8 cellular contexts compared by ENCODE assay signal in genomic region chr12:121806556-121807308, GRCh38. TPM values are rescaled to one million over a fixed set of nuclear protein-coding genes. Genes with fewer than 3 reads are reported as not detected.
A peak's percentile ranks its signal among the peaks of the same experiment; 100 is the strongest.
DNase-seq lines count a peak whose midpoint lies in the region; ATAC-seq and TF ChIP-seq lines count a peak whose summit lies in the region.

No MANE protein-coding gene starts in this region.

- no peak for ATAC-seq in body of pancreas
- no peak for ATAC-seq in lung (ENCODE audit: insufficient read depth, low FRiP score)
- ATAC-seq in upper lobe of left lung (ENCODE audit: low FRiP score in 2 of 2) = no peak
- ATAC-seq in HG03108 (IDR thresholded peaks at IDR 0.05; ENCODE audit: unreplicated experiment) = no peak
- ATAC-seq in GM21528 (IDR thresholded peaks at IDR 0.05; ENCODE audit: low FRiP score, unreplicated experiment) = no peak

- no peaks in the 10 kb centered on the region for H3K27me3 ChIP-seq in HUES6 (ENCODE audit: control insufficient read depth, insufficient read depth, low read length)
- no peaks in the 10 kb centered on the region for H3K27me3 ChIP-seq in body of pancreas
- H3K27me3 ChIP-seq in lung (ENCODE audit: control insufficient read depth, insufficient read depth) = no peaks in the 10 kb centered on the region
- no peaks in the 10 kb centered on the region for H3K27me3 ChIP-seq in upper lobe of left lung

- H3K27ac ChIP-seq in HUES6 (ENCODE audit: low read depth, low read length) (no peak overlapping the region), body of pancreas (peak overlapping the region in 3 of 4 donors; percentile 77 to 100 (median 99)), lung (ENCODE audit: low read depth in 1 of 2, low read length in 1 of 2) (peak overlapping the region in 1 of 2 donors; percentile 37), upper lobe of left lung (peak overlapping the region in 3 of 4 donors; percentile 96 to 100 (median 97))

- TF ChIP-seq POLR2A in body of pancreas (IDR thresholded peaks at IDR 0.05) = no peak
- no peak for TF ChIP-seq POLR2A in upper lobe of left lung (IDR thresholded peaks at IDR 0.05)

- peaks cover 46% of the 10 kb centered on the region for H3K36me3 ChIP-seq in HUES6 (ENCODE audit: control insufficient read depth, insufficient read depth, low read length)
- H3K36me3 ChIP-seq in body of pancreas (replicated peaks in 1 of 2; ENCODE audit: insufficient read depth in 1 of 2, low read depth in 2 of 2) = peaks cover 0 to 1% of the 10 kb centered on the region in 2 donors
- H3K36me3 ChIP-seq in lung (ENCODE audit: control insufficient read depth in 2 of 2, insufficient read depth in 2 of 2, low read length in 2 of 2) = peaks cover 0 to 39% of the 10 kb centered on the region in 2 donors
- peaks cover 9 to 45% (median 37%) of the 10 kb centered on the region in 4 donors for H3K36me3 ChIP-seq in upper lobe of left lung

- H3K4me1 ChIP-seq in HUES6 (ENCODE audit: control insufficient read depth, insufficient read depth, low read length) (peaks cover 24% of the 10 kb centered on the region), body of pancreas (peaks cover 48% of the 10 kb centered on the region), lung (ENCODE audit: control insufficient read depth in 2 of 2, insufficient read depth in 2 of 2, low read length in 2 of 2) (peaks cover 5 to 18% of the 10 kb centered on the region in 2 donors), upper lobe of left lung (peaks cover 37 to 53% (median 39%) of the 10 kb centered on the region in 4 donors)

- WGBS in body of pancreas, 2 donors = 10 to 12% methylated on average over 17 to 19 of the region's 19 CpGs
- WGBS in lung, 2 donors = 50 to 57% methylated on average over 19 of the region's 19 CpGs
- WGBS in upper lobe of left lung, 2 donors = 47 to 53% methylated on average over 15 to 19 of the region's 19 CpGs

- peak overlapping the region; percentile 62 for H3K9ac ChIP-seq in HUES6 (ENCODE audit: low read length)

- intact Hi-C loops in body of pancreas (cut with DNase I) (no loop called here), posterior vena cava (cut with DNase I) (no loop called here)

- TF ChIP-seq EP300 in upper lobe of left lung (IDR thresholded peaks at IDR 0.05) = no peak

- H3K4me3 ChIP-seq in AG09309 (ENCODE audit: control insufficient read depth, low read depth, low read length) = peak overlapping the region; percentile 70
- H3K4me3 ChIP-seq in HUES6 (ENCODE audit: low read depth, low read length) = peak overlapping the region; percentile 74
- peak overlapping the region in 1 of 2 donors; percentile 7 for H3K4me3 ChIP-seq in body of pancreas
- H3K4me3 ChIP-seq in lung = peak overlapping the region; percentile 14
- peak overlapping the region in 3 of 4 donors; percentile 66 to 85 (median 77) for H3K4me3 ChIP-seq in upper lobe of left lung

- no peaks in the 10 kb centered on the region for H3K9me3 ChIP-seq in HUES6 (ENCODE audit: control insufficient read depth, insufficient read depth, low read depth, low read length)
- H3K9me3 ChIP-seq in body of pancreas = no peaks in the 10 kb centered on the region
- H3K9me3 ChIP-seq in lung (ENCODE audit: control insufficient read depth in 2 of 2, insufficient read depth in 1 of 2, low read length in 1 of 2) = no peaks in the 10 kb centered on the region
- H3K9me3 ChIP-seq in upper lobe of left lung = no peaks in the 10 kb centered on the region

- DNase-seq in AG09309 (ENCODE audit: low read depth) (no peak), body of pancreas (no peak), lung (ENCODE audit: low spot score) (no peak), upper lobe of left lung (no peak), posterior vena cava (ENCODE audit: low spot score) (no peak)

- TF ChIP-seq CTCF in AG09309 (IDR thresholded peaks at IDR 0.05; ENCODE audit: control insufficient read depth, insufficient read depth, low read depth, low read length, missing control alignments) (no peak), body of pancreas (IDR thresholded peaks at IDR 0.05) (no peak), lung (IDR thresholded peaks at IDR 0.05; ENCODE audit: control extremely low read depth, extremely low read depth) (no peak), upper lobe of left lung (IDR thresholded peaks at IDR 0.05) (no peak)

RNA-seq across cellular contexts. Expression of gene SETD1B, which starts 2.9 kb away (rescaled TPM):
- total RNA-seq in body of pancreas (10 to 100 TPM in 1 of 2 donors, 1 to 10 TPM in 1; 9.1 to 15.8 TPM), lung (10 to 100 TPM; 12.4 to 28.1 TPM), upper lobe of left lung (10 to 100 TPM in 5 of 6 donors, 1 to 10 TPM in 1; 9.3 to 47.1 (median 20.4) TPM), posterior vena cava (10 to 100 TPM; 20.2 to 20.9 TPM)
- polyA plus RNA-seq in lung = 1 to 10 TPM; 7.3 to 8.3 TPM

RNA-seq across cellular contexts. Expression of gene RHOF, which starts 13.2 kb away (rescaled TPM):
- total RNA-seq in body of pancreas = 10 to 100 TPM in 1 of 2 donors, 1 to 10 TPM in 1; 9.9 to 10.2 TPM
- 10 to 100 TPM; 33.2 to 34.7 TPM for total RNA-seq in lung
- polyA plus RNA-seq in lung = 10 to 100 TPM; 15.1 to 16.5 TPM
- 100 to 1,000 TPM in 2 of 6 donors, 10 to 100 TPM in 4; 33.5 to 145 (median 45.5) TPM for total RNA-seq in upper lobe of left lung
- 10 to 100 TPM in 1 of 2 donors, 1 to 10 TPM in 1; 5.3 to 10.4 TPM for total RNA-seq in posterior vena cava

RNA-seq across cellular contexts. Expression of gene HPD, which starts 51.9 kb away (rescaled TPM):
- total RNA-seq in body of pancreas (1 to 10 TPM; 3.0 to 5.7 TPM), lung (1 to 10 TPM in 1 of 2 donors, not detected in 1; 4.0 TPM), upper lobe of left lung (1 to 10 TPM in 5 of 6 donors, not detected in 1; 1.1 to 7.3 (median 1.7) TPM), posterior vena cava (10 to 100 TPM in 1 of 2 donors, 1 to 10 TPM in 1; 5.6 to 17.4 TPM)
- 1 to 10 TPM in 1 of 2 donors, under 1 TPM in 1; 0.88 to 1.2 TPM for polyA plus RNA-seq in lung
